ENCODE assay signal across 10 cellular contexts in genomic region chr3:6860911-6861330, GRCh38. TPM values are rescaled to one million over a fixed set of nuclear protein-coding genes. Genes with fewer than 3 reads are reported as not detected.
DNase-seq lines count a peak whose midpoint lies in the region; ATAC-seq and TF ChIP-seq lines count a peak whose summit lies in the region.
"Had no signal": no experiment of that assay in that cellular context is flagged by ENCODE, and none has a peak within 500 bp of the region (broad histone marks: within the 10 kb centered on the region; RNA-seq: fewer than 3 reads in every experiment).

TSS of gene GRM7 (plus strand) at chr3:6861115.

- no peak for TF ChIP-seq CTCF in GM23338 (conservative IDR thresholded peaks at IDR 0.05; ENCODE audit: low read depth in 2 of 2)

- H3K9ac ChIP-seq in trophoblast cell (ENCODE audit: low read length), result no peak within 1 kb of the TSS

- WGBS in trophoblast cell (ENCODE audit: extremely low coverage, insufficient coverage, insufficient read length), result no CpG with 5 or more reads among the region's 33 CpGs

- H2AK5ac ChIP-seq in trophoblast cell (ENCODE audit: low read length), result no peak within 1 kb of the TSS

- H3K4me1 Mint-ChIP-seq in GM23338, result peaks cover 16% of the 10 kb centered on the region
- H3K4me1 Mint-ChIP-seq: activated naive CD8-positive, alpha-beta T cell treated with anti-CD3 and anti-CD28 coated beads, Interleukin-2, amount 50 U/mL, for 24 hours had no signal

- peaks cover 12% of the 10 kb centered on the region for H3K36me3 Mint-ChIP-seq in GM23338 (ENCODE audit: low read depth)

- H3K14ac ChIP-seq in trophoblast cell (ENCODE audit: low read length), result no peak within 1 kb of the TSS

- H4K12ac ChIP-seq in trophoblast cell (ENCODE audit: low read depth, low read length), result no peak within 1 kb of the TSS

- H3K4me2 ChIP-seq in GM23338 (no peak within 1 kb of the TSS), trophoblast cell (ENCODE audit: low read length) (peak within 1 kb of the TSS; percentile 84)

- H3K27me3 ChIP-seq in GM23338 (ENCODE audit: insufficient read depth) (peaks cover 13% of the 10 kb centered on the region; the same call in 1 of the 2 replicates), trophoblast cell (ENCODE audit: insufficient read depth, low read length) (peaks cover 43% of the 10 kb centered on the region)

- H3K9me3 Mint-ChIP-seq in GM23338, result peaks cover 77% of the 10 kb centered on the region
- H3K9me3 Mint-ChIP-seq: activated naive CD8-positive, alpha-beta T cell treated with anti-CD3 and anti-CD28 coated beads, Interleukin-2, amount 50 U/mL, for 24 hours had no signal

- H3K9me2 ChIP-seq in GM23338 (ENCODE audit: insufficient read depth), result no peaks in the 10 kb centered on the region

- no peak within 1 kb of the TSS for H3K4ac ChIP-seq in trophoblast cell (ENCODE audit: low read depth, low read length)

- H4K91ac ChIP-seq in trophoblast cell (ENCODE audit: low read depth, low read length), result no peak within 1 kb of the TSS

- H3K27ac Mint-ChIP-seq in GM23338, result no peak within 1 kb of the TSS
- H3K27ac Mint-ChIP-seq: activated naive CD8-positive, alpha-beta T cell treated with anti-CD3 and anti-CD28 coated beads, Interleukin-2, amount 50 U/mL, for 24 hours had no signal

- no peak for DNase-seq in GM23338 (ENCODE audit: low spot score)
- peak; percentile 30 for DNase-seq in T1000 (lab: John Stamatoyannopoulos, UW)
- DNase-seq in hippocampal formation (lab: John Stamatoyannopoulos, UW), result peak; percentile 28 to 57
- no peak for DNase-seq in trophoblast cell
- no peak for DNase-seq in NOMO-1 treated with dmso at 0.1 percent for 144 hours (lab: John Stamatoyannopoulos, UW; ENCODE audit: unreplicated experiment)
- DNase-seq: activated naive CD8-positive, alpha-beta T cell treated with anti-CD3 and anti-CD28 coated beads, Interleukin-2, amount 50 U/mL, for 24 hours; NCI-H187 treated with DMSO at 0.1 percent for 48 hours had no signal

- peaks cover 5% of the 10 kb centered on the region for H3K9me3 ChIP-seq in trophoblast cell (ENCODE audit: insufficient read depth, low read depth, low read length)

- no peaks in the 10 kb centered on the region for H4K20me1 ChIP-seq in GM23338 (replicated peaks; ENCODE audit: insufficient read depth)

- peak within 1 kb of the TSS; percentile 73 for H3K4me3 Mint-ChIP-seq in GM23338
- H3K4me3 Mint-ChIP-seq: activated naive CD8-positive, alpha-beta T cell treated with anti-CD3 and anti-CD28 coated beads, Interleukin-2, amount 50 U/mL, for 24 hours had no signal

- H3K27ac ChIP-seq in GM23338 (ENCODE audit: low read depth) (no peak within 1 kb of the TSS), trophoblast cell (ENCODE audit: low read depth, low read length) (no peak within 1 kb of the TSS)

- no peak within 1 kb of the TSS for H4K8ac ChIP-seq in trophoblast cell (ENCODE audit: low read depth, low read length)

- no peaks in the 10 kb centered on the region for H3K79me1 ChIP-seq in trophoblast cell (ENCODE audit: low read length)

- no peak within 1 kb of the TSS for H2BK5ac ChIP-seq in trophoblast cell (ENCODE audit: low read depth, low read length, poor library complexity)

- H3K4me3 ChIP-seq in GM23338 (0 out of 2 replicates have a peak within 1 kb of the TSS, but pooled peaks have one; percentile 32), trophoblast cell (ENCODE audit: low read depth, low read length) (peak within 1 kb of the TSS; percentile 64)

- H3K4me1 ChIP-seq in GM23338 (ENCODE audit: insufficient read depth), result no peaks in the 10 kb centered on the region
- peaks cover 4 to 14% of the 10 kb centered on the region in 2 experiments for H3K4me1 ChIP-seq in trophoblast cell (ENCODE audit: control insufficient read depth in 1 of 2, insufficient read depth in 2 of 2, low read length in 2 of 2)

- no peaks in the 10 kb centered on the region for H3F3A ChIP-seq in GM23338 (replicated peaks; ENCODE audit: low read depth)

- no peak within 1 kb of the TSS for H2BK120ac ChIP-seq in trophoblast cell (ENCODE audit: insufficient read depth, low read length, poor library complexity)

- H2AFZ ChIP-seq in GM23338, result no peak within 1 kb of the TSS
- H2AFZ ChIP-seq in trophoblast cell (ENCODE audit: insufficient read depth, low read length, poor library complexity), result peak within 1 kb of the TSS; percentile 5

- H3K27me3 Mint-ChIP-seq in GM23338 (ENCODE audit: insufficient read depth, low read depth, poor library complexity), result peaks cover 49% of the 10 kb centered on the region

- H3K23ac ChIP-seq in trophoblast cell (ENCODE audit: low read length), result no peak within 1 kb of the TSS

- H3K18ac ChIP-seq in trophoblast cell (ENCODE audit: low read length), result no peak within 1 kb of the TSS

- H3K36me3 ChIP-seq in GM23338 (ENCODE audit: insufficient read depth), result peaks cover 11% of the 10 kb centered on the region; the same call in 1 of the 2 replicates
- no peaks in the 10 kb centered on the region for H3K36me3 ChIP-seq in trophoblast cell (ENCODE audit: control insufficient read depth in 1 of 2, insufficient read depth in 2 of 2, low read length in 2 of 2)

- H2BK12ac ChIP-seq in trophoblast cell (ENCODE audit: low read length), result no peak within 1 kb of the TSS

- no peaks in the 10 kb centered on the region for H3K79me2 ChIP-seq in GM23338 (replicated peaks; ENCODE audit: insufficient read depth)
- H3K79me2 ChIP-seq in trophoblast cell (ENCODE audit: control insufficient read depth, insufficient read depth, low read length, poor library complexity), result no peaks in the 10 kb centered on the region

- peak; percentile 88 for ATAC-seq in GM23338
- no peak for ATAC-seq in GM21526 (IDR thresholded peaks at IDR 0.05; ENCODE audit: low FRiP score, unreplicated experiment)
- ATAC-seq in GM18511 (IDR thresholded peaks at IDR 0.05; ENCODE audit: unreplicated experiment), result no peak
- ATAC-seq in HG03097 (IDR thresholded peaks at IDR 0.05; ENCODE audit: low FRiP score, unreplicated experiment), result no peak
- ATAC-seq: activated naive CD8-positive, alpha-beta T cell treated with anti-CD3 and anti-CD28 coated beads, Interleukin-2, amount 50 U/mL, for 24 hours had no signal

TF ChIP-seq in GM23338, 12 proteins besides CTCF, POLR2A, EP300 and RAD21 (continues in another document):
- TF ChIP-seq NANOG (IDR thresholded peaks at IDR 0.05; ENCODE audit: borderline replicate concordance) (no peak), ZNF331 (CRISPR knock-in tag; IDR thresholded peaks at IDR 0.05; ENCODE audit: low read depth) (no peak), ZNF462 (CRISPR knock-in tag; IDR thresholded peaks at IDR 0.05) (no peak), EZH2phosphoT487 (IDR thresholded peaks at IDR 0.05; ENCODE audit: unreplicated experiment) (no peak)

RNA-seq across cellular contexts. Expression of gene GRM7, which starts in this region (rescaled TPM):
- total RNA-seq in GM23338 (2014; rRNA removed; shearing (Covaris generic)), result not detected in 2 replicates
- polyA plus RNA-seq in GM23338 (2016; fragmentation: Nextera tagmentation; extraction: Ambion mirVana), result 0.40 and 0.56 TPM in 2 replicates
- not detected in 2 replicates for polyA plus RNA-seq in trophoblast cell (2013)

Comparison
In these comparisons a context has a peak if more than half of its experiments do, and no peak if none do; other contexts are left out.
1. Peak in ATAC-seq and H3K4me3 ChIP-seq in GM23338; RNA of the gene not detected or under 1 TPM.
2. DNase-seq: peak in T1000 (single experiment) and hippocampal formation (2 of 2); none in GM23338 (single experiment), trophoblast cell (0 of 2) and NOMO-1 treated with dmso at 0.1 percent for 144 hours (single experiment).